In genomic region chr13:26698392-26699196, GRCh38 we compare ENCODE assay signal across 9 cellular contexts.
DNase-seq lines count a peak whose midpoint lies in the region; ATAC-seq, FAIRE-seq and TF ChIP-seq lines count a peak whose summit lies in the region.
"Had no signal": no experiment of that assay in that cellular context is flagged by ENCODE, and none has a peak within 500 bp of the region (broad histone marks: within the 10 kb centered on the region; RNA-seq: fewer than 3 reads in every experiment).

No MANE protein-coding gene starts in this region.

- no peaks in the 10 kb centered on the region for H3K79me2 ChIP-seq in H9 (ENCODE audit: insufficient read depth, low read length)

- H2BK120ac ChIP-seq in H9 (ENCODE audit: low read depth, low read length, poor library complexity, severe bottlenecking): no peak overlapping the region

- H3K4me2 ChIP-seq in H9 (ENCODE audit: insufficient read depth, insufficient read length, low read length): no peak overlapping the region

- no peaks in the 10 kb centered on the region for H3K23me2 ChIP-seq in H9 (ENCODE audit: insufficient read length, low read depth, low read length, poor library complexity, severe bottlenecking)

- H2BK20ac ChIP-seq in H9 (ENCODE audit: low read depth, low read length, poor library complexity, severe bottlenecking): no peak overlapping the region

- no peaks in the 10 kb centered on the region for H3K79me1 ChIP-seq in H9 (ENCODE audit: insufficient read depth, low read depth, low read length, poor library complexity, severe bottlenecking)

- H2BK15ac ChIP-seq in H9 (ENCODE audit: low read depth, low read length): no peak overlapping the region

- no peak overlapping the region for H4K91ac ChIP-seq in H9 (ENCODE audit: insufficient read length, low read depth, low read length)

- WGBS in H9 (ENCODE audit: extremely low coverage, insufficient read length, low lambda C conversion rate): no CpG with 5 or more reads among the region's 29 CpGs

- H3K36me3 ChIP-seq in WERI-Rb-1 (peaks cover 11% of the 10 kb centered on the region), bronchial epithelial cell (ENCODE audit: control insufficient read depth, insufficient read depth, low read length) (no peaks in the 10 kb centered on the region)

- H4K5ac ChIP-seq in H9 (ENCODE audit: insufficient read length, low read depth, low read length): no peak overlapping the region

- H3K4ac ChIP-seq in H9 (ENCODE audit: low read depth, low read length): no peak overlapping the region

- H3T11ph ChIP-seq in H9 (ENCODE audit: low read length): no peak overlapping the region

- H2AFZ ChIP-seq in H9 (ENCODE audit: low read length): peak overlapping the region; percentile 24

- H3K9me3 Mint-ChIP-seq in H9: no peaks in the 10 kb centered on the region; a peak in 1 of 5 replicates
- H3K9me3 Mint-ChIP-seq: dendritic cell treated with granulocyte-macrophage colony-stimulating factor and Interleukin-4, amounts not matched to agents 40 ng/mL and 50 ng/mL, for 4 days had no signal

- peak overlapping the region in 1 of 2 experiments; percentile 34; a peak in 2 of 5 replicates for H3K4me3 Mint-ChIP-seq in H9
- H3K4me3 Mint-ChIP-seq: dendritic cell treated with granulocyte-macrophage colony-stimulating factor and Interleukin-4, amounts not matched to agents 40 ng/mL and 50 ng/mL, for 4 days had no signal

- H3K36me3 Mint-ChIP-seq in H9 (ENCODE audit: insufficient read depth in 1 of 3, low read depth in 3 of 3): no peaks in the 10 kb centered on the region; a peak in 4 of 7 replicates

- FAIRE-seq in bronchial epithelial cell (lab: Jason Lieb, UNC) (no peak), islet of Langerhans (lab: Jason Lieb, UNC) (peak; percentile 95)

- H3K27ac Mint-ChIP-seq in H9: no peak overlapping the region
- H3K27ac Mint-ChIP-seq: dendritic cell treated with granulocyte-macrophage colony-stimulating factor and Interleukin-4, amounts not matched to agents 40 ng/mL and 50 ng/mL, for 4 days had no signal

- no peak overlapping the region for H3K18ac ChIP-seq in H9 (ENCODE audit: insufficient read length, low read depth, low read length)

- no peak overlapping the region for H2BK12ac ChIP-seq in H9 (ENCODE audit: insufficient read length, low read depth, low read length)

- no peak overlapping the region for H3K9ac ChIP-seq in H9 (ENCODE audit: extremely low read depth, insufficient read length, low read length)

- no peaks in the 10 kb centered on the region for H3K4me1 ChIP-seq in H9 (ENCODE audit: insufficient read depth, low read length)

- DNase-seq in COLO829 (ENCODE audit: low spot score) (peak; percentile 70), H9 (peak; percentile 90), NCI-H2196 treated with DMSO at 0.1 percent for 48 hours (lab: John Stamatoyannopoulos, UW; ENCODE audit: unreplicated experiment) (peak; percentile 31), WERI-Rb-1 (peak; percentile 94), bronchial epithelial cell (ENCODE audit: low read depth) (peak; percentile 70)
- peak; percentile 40 to 71 for DNase-seq in stimulated activated CD4-positive, alpha-beta T cell treated with anti-CD3 and anti-CD28 coated beads, Interleukin-15, amount 100 ng/mL, for 48 hours (ENCODE audit: low read depth in 2 of 2)

- H3K27me3 ChIP-seq in H9 (ENCODE audit: insufficient read depth, low read length): no peaks in the 10 kb centered on the region
- H3K27me3 ChIP-seq in WERI-Rb-1 (ENCODE audit: insufficient read depth, low read depth, severe bottlenecking): no peaks in the 10 kb centered on the region
- no peaks in the 10 kb centered on the region for H3K27me3 ChIP-seq in bronchial epithelial cell (ENCODE audit: control insufficient read depth, insufficient read depth, low read length)

- H4K20me1 ChIP-seq in H9 (ENCODE audit: control insufficient read depth, insufficient read depth, insufficient read length): no peaks in the 10 kb centered on the region

- H4K8ac ChIP-seq in H9 (replicated peaks; ENCODE audit: insufficient read length, low read depth, low read length): no peak overlapping the region

- H3K27me3 Mint-ChIP-seq in H9 (ENCODE audit: low read depth): peaks cover 15% of the 10 kb centered on the region

- no peak for ATAC-seq in HG03442 (IDR thresholded peaks at IDR 0.05; ENCODE audit: unreplicated experiment)

- no peak overlapping the region for H3K56ac ChIP-seq in H9 (ENCODE audit: insufficient read length, low read depth, low read length)

- no peak overlapping the region for H2BK5ac ChIP-seq in H9 (ENCODE audit: insufficient read length, low read length)

- H2AK5ac ChIP-seq in H9 (ENCODE audit: insufficient read length, low read length): no peak overlapping the region

- peaks cover 14 to 16% of the 10 kb centered on the region in 2 experiments for H3K4me1 Mint-ChIP-seq in H9

- H3K27ac ChIP-seq in H9 (ENCODE audit: insufficient read length, low read depth, low read length) (no peak overlapping the region), WERI-Rb-1 (no peak overlapping the region; the same call in 1 of the 2 replicates)

- H3K14ac ChIP-seq in H9 (ENCODE audit: insufficient read depth, low read length): no peak overlapping the region

- peak; percentile 98 for TF ChIP-seq CTCF in H9 (conservative IDR thresholded peaks at IDR 0.05)
- peak; percentile 98 for TF ChIP-seq CTCF in WERI-Rb-1 (IDR thresholded peaks at IDR 0.05; ENCODE audit: low read depth, low read length)
- peak; percentile 97 for TF ChIP-seq CTCF in bronchial epithelial cell (IDR thresholded peaks at IDR 0.05; ENCODE audit: insufficient read depth, low read length, severe bottlenecking)

- H3K4me3 ChIP-seq in WERI-Rb-1 (ENCODE audit: low read depth, low read length) (peak overlapping the region; percentile 44), bronchial epithelial cell (ENCODE audit: low read depth, low read length) (no peak overlapping the region)

- H3K9me3 ChIP-seq in H9 (ENCODE audit: control insufficient read depth, low read depth, low read length): no peaks in the 10 kb centered on the region
- H3K9me3 ChIP-seq in WERI-Rb-1 (ENCODE audit: severe bottlenecking): no peaks in the 10 kb centered on the region

- no peak overlapping the region for H3K23ac ChIP-seq in H9 (ENCODE audit: insufficient read length, low read depth, low read length)

Comparison
In these comparisons a context has a peak if more than half of its experiments do, and no peak if none do; other contexts are left out.
1. DNase-seq: peak in every context shown above with its lines; median percentile 94 in WERI-Rb-1; 90 in H9; 70 in COLO829; 70 in bronchial epithelial cell; 56 in stimulated activated CD4-positive, alpha-beta T cell treated with anti-CD3 and anti-CD28 coated beads, Interleukin-15, amount 100 ng/mL, for 48 hours; 31 in NCI-H2196 treated with DMSO at 0.1 percent for 48 hours.